In genomic region chr2:87496036-87497006, GRCh38 we compare ENCODE assay signal across 7 cellular contexts.
DNase-seq lines count a peak whose midpoint lies in the region; ATAC-seq and TF ChIP-seq lines count a peak whose summit lies in the region.
"Not testable (repeated sequence)": the region's sequence is repeated elsewhere in the genome, so short reads cannot be mapped to it uniquely, and the experiment has no call there.

No MANE protein-coding gene starts in this region.

- not testable (repeated sequence) for H3K36me3 ChIP-seq in PC-3 (ENCODE audit: low read depth, low read length)

- BruUV-seq in PC-3 (replicated peaks; lab: Mats Ljungman, UMichigan) = TSS peak; percentile 13

- not testable (repeated sequence) for H3K27ac ChIP-seq in PC-3 (ENCODE audit: low read length)

- H3K9me2 ChIP-seq in PC-3 (replicated peaks; ENCODE audit: low read length) = not testable (repeated sequence)

- intact Hi-C loops in PC-3 (cut with micrococcal nuclease) = not testable (repeated sequence)

- not testable (repeated sequence) for H3K27me3 Mint-ChIP-seq in natural killer cell treated with Interleukin-12 subunit alpha and Interleukin-12 subunit beta and Interleukin-15 and Interleukin-18, amount 100 ng/mL, for 72 hours

- H3K9ac ChIP-seq in PC-3 (ENCODE audit: low read length) = not testable (repeated sequence)

- CTCF ChIA-PET in PC-3 (lab: Charles Lee) = not testable (repeated sequence)

- DNase-seq in PC-3; natural killer cell treated with Interleukin-12 subunit alpha and Interleukin-12 subunit beta and Interleukin-15 and Interleukin-18, amount 100 ng/mL, for 72 hours (ENCODE audit: low spot score): not testable (repeated sequence)
- DNase-seq in astrocyte of the hippocampus (ENCODE audit: low read depth, low spot score) (peak; percentile 40), globus pallidus (ENCODE audit: low spot score) (peak; percentile 11)

- H3K4me2 ChIP-seq in PC-3 (ENCODE audit: low read length) = not testable (repeated sequence)

- H3K79me2 ChIP-seq in PC-3 (ENCODE audit: low read length) = peaks cover 21% of the 10 kb centered on the region

- not testable (repeated sequence) for H3K27me3 ChIP-seq in PC-3 (ENCODE audit: low read length)

- not testable (repeated sequence) for H2AFZ ChIP-seq in PC-3 (ENCODE audit: low read length)

- H3K36me3 Mint-ChIP-seq in natural killer cell treated with Interleukin-12 subunit alpha and Interleukin-12 subunit beta and Interleukin-15 and Interleukin-18, amount 100 ng/mL, for 72 hours = not testable (repeated sequence)

- TF ChIP-seq CTCF in PC-3 (conservative IDR thresholded peaks at IDR 0.05; ENCODE audit: low read depth, low read length) = not testable (repeated sequence)

- H3K9me3 Mint-ChIP-seq in natural killer cell treated with Interleukin-12 subunit alpha and Interleukin-12 subunit beta and Interleukin-15 and Interleukin-18, amount 100 ng/mL, for 72 hours = not testable (repeated sequence)

- not testable (repeated sequence) for H3K4me3 ChIP-seq in PC-3 (ENCODE audit: low read length)

- H3K4me1 Mint-ChIP-seq in natural killer cell treated with Interleukin-12 subunit alpha and Interleukin-12 subunit beta and Interleukin-15 and Interleukin-18, amount 100 ng/mL, for 72 hours (ENCODE audit: low read depth in 2 of 2) = peaks cover 11 to 18% of the 10 kb centered on the region in 2 donors

- not testable (repeated sequence) for H4K20me1 ChIP-seq in PC-3 (ENCODE audit: low read length)

- not testable (repeated sequence) for H3K4me3 Mint-ChIP-seq in natural killer cell treated with Interleukin-12 subunit alpha and Interleukin-12 subunit beta and Interleukin-15 and Interleukin-18, amount 100 ng/mL, for 72 hours

- H3K4me1 ChIP-seq in PC-3 (ENCODE audit: insufficient read depth, low read length) = not testable (repeated sequence)

- not testable (repeated sequence) for H3K27ac Mint-ChIP-seq in natural killer cell treated with Interleukin-12 subunit alpha and Interleukin-12 subunit beta and Interleukin-15 and Interleukin-18, amount 100 ng/mL, for 72 hours

- POLR2A ChIA-PET in PC-3 (lab: Charles Lee; ENCODE audit: unreplicated experiment) = not testable (repeated sequence)

- H3F3A ChIP-seq in PC-3 (ENCODE audit: low read length, unreplicated experiment) = not testable (repeated sequence)

- not testable (repeated sequence) for H3K9me3 ChIP-seq in PC-3 (ENCODE audit: low read length)

- ATAC-seq in GM18499 (IDR thresholded peaks at IDR 0.05; ENCODE audit: insufficient read depth, unreplicated experiment) (peak; percentile 72), GM21529 (IDR thresholded peaks at IDR 0.05; ENCODE audit: unreplicated experiment) (peak; percentile 77), HG03135 (IDR thresholded peaks at IDR 0.05; ENCODE audit: unreplicated experiment) (peak; percentile 86), PC-3 (peak; percentile 94)
- ATAC-seq in natural killer cell treated with Interleukin-12 subunit alpha and Interleukin-12 subunit beta and Interleukin-15 and Interleukin-18, amount 100 ng/mL, for 72 hours = peak; percentile 82 to 88
